In the genomic region with DNA sequence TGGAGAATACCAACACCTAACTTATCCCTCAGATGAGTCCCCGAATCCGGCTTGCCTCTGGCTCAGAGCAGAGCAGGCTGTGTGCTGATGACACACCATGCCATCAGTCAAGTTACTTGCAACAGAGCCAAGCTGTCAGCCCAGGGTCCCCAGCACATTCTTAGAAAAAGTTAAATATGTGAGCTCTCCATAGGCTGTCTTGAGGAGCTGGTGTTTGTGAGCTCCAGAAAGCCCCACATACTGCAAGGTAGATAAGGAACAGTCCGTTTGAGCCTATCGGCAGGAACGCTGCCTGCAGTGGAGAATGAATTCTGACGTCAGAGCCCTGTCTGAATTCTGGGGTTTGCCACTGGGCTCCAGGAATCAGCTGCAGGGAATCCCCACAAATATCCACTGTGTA, we compare ENCODE assay signal across 1 cellular context.
TF ChIP-seq lines count a peak whose summit lies in the region.

No MANE protein-coding gene starts in this region.

TF ChIP-seq in K562, 482 proteins besides CTCF, POLR2A, EP300 and RAD21 (continued from another document and continues in another):
- no peak for TF ChIP-seq TCFL5 (CRISPR knock-in tag; conservative IDR thresholded peaks at IDR 0.05)
- no peak for TF ChIP-seq ZNF717 (CRISPR knock-in tag; IDR thresholded peaks at IDR 0.05)
- TF ChIP-seq DIDO1 (tag; IDR thresholded peaks at IDR 0.05; ENCODE audit: low read depth): no peak
- TF ChIP-seq, protein P1, sequence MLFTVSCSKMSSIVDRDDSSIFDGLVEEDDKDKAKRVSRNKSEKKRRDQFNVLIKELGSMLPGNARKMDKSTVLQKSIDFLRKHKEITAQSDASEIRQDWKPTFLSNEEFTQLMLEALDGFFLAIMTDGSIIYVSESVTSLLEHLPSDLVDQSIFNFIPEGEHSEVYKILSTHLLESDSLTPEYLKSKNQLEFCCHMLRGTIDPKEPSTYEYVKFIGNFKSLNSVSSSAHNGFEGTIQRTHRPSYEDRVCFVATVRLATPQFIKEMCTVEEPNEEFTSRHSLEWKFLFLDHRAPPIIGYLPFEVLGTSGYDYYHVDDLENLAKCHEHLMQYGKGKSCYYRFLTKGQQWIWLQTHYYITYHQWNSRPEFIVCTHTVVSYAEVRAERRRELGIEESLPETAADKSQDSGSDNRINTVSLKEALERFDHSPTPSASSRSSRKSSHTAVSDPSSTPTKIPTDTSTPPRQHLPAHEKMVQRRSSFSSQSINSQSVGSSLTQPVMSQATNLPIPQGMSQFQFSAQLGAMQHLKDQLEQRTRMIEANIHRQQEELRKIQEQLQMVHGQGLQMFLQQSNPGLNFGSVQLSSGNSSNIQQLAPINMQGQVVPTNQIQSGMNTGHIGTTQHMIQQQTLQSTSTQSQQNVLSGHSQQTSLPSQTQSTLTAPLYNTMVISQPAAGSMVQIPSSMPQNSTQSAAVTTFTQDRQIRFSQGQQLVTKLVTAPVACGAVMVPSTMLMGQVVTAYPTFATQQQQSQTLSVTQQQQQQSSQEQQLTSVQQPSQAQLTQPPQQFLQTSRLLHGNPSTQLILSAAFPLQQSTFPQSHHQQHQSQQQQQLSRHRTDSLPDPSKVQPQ (CRISPR knock-in tag; IDR thresholded peaks at IDR 0.05; ENCODE audit: borderline replicate concordance): no peak
- TF ChIP-seq ADNP (tag; IDR thresholded peaks at IDR 0.05): no peak
- TF ChIP-seq RB1 (IDR thresholded peaks at IDR 0.05; ENCODE audit: low read depth): no peak
- TF ChIP-seq HLTF (IDR thresholded peaks at IDR 0.05): no peak
- peak; percentile 31; the same call in 1 of the 2 replicates for TF ChIP-seq LEF1 (IDR thresholded peaks at IDR 0.05)
- no peak for TF ChIP-seq NFE2L1 (tag; IDR thresholded peaks at IDR 0.05; ENCODE audit: borderline replicate concordance, low read depth)
- no peak for TF ChIP-seq SLC30A9 (CRISPR knock-in tag; IDR thresholded peaks at IDR 0.05)
- no peak for TF ChIP-seq ZFP36 (IDR thresholded peaks at IDR 0.05; ENCODE audit: low read depth, low read length, partially characterized antibody)
- TF ChIP-seq FOXP1 (CRISPR knock-in tag; IDR thresholded peaks at IDR 0.05): 0 out of 2 replicates have a peak, but pooled peaks have one; percentile 40
- TF ChIP-seq ZNF12 (CRISPR knock-in tag; IDR thresholded peaks at IDR 0.05): no peak
- TF ChIP-seq, protein P2, sequence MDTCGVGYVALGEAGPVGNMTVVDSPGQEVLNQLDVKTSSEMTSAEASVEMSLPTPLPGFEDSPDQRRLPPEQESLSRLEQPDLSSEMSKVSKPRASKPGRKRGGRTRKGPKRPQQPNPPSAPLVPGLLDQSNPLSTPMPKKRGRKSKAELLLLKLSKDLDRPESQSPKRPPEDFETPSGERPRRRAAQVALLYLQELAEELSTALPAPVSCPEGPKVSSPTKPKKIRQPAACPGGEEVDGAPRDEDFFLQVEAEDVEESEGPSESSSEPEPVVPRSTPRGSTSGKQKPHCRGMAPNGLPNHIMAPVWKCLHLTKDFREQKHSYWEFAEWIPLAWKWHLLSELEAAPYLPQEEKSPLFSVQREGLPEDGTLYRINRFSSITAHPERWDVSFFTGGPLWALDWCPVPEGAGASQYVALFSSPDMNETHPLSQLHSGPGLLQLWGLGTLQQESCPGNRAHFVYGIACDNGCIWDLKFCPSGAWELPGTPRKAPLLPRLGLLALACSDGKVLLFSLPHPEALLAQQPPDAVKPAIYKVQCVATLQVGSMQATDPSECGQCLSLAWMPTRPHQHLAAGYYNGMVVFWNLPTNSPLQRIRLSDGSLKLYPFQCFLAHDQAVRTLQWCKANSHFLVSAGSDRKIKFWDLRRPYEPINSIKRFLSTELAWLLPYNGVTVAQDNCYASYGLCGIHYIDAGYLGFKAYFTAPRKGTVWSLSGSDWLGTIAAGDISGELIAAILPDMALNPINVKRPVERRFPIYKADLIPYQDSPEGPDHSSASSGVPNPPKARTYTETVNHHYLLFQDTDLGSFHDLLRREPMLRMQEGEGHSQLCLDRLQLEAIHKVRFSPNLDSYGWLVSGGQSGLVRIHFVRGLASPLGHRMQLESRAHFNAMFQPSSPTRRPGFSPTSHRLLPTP (IDR thresholded peaks at IDR 0.05; ENCODE audit: borderline replicate concordance, extremely low read depth, insufficient read length): no peak
- TF ChIP-seq, protein P3, sequence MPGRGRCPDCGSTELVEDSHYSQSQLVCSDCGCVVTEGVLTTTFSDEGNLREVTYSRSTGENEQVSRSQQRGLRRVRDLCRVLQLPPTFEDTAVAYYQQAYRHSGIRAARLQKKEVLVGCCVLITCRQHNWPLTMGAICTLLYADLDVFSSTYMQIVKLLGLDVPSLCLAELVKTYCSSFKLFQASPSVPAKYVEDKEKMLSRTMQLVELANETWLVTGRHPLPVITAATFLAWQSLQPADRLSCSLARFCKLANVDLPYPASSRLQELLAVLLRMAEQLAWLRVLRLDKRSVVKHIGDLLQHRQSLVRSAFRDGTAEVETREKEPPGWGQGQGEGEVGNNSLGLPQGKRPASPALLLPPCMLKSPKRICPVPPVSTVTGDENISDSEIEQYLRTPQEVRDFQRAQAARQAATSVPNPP (IDR thresholded peaks at IDR 0.05; ENCODE audit: borderline replicate concordance, insufficient read depth, insufficient read length): no peak
- TF ChIP-seq YY1 (IDR thresholded peaks at IDR 0.05; ENCODE audit: borderline replicate concordance in 1 of 3, control insufficient read depth in 1 of 3, extremely low read depth in 1 of 3, insufficient read depth in 3 of 3, insufficient read length in 1 of 3, insufficient replicate concordance in 2 of 3, low read depth in 1 of 3, low read length in 2 of 3): no peak
- no peak for TF ChIP-seq NCOA1 (IDR thresholded peaks at IDR 0.05; ENCODE audit: low read depth)
- no peak for TF ChIP-seq EGR1 (conservative IDR thresholded peaks at IDR 0.05)
- no peak for TF ChIP-seq MYNN (IDR thresholded peaks at IDR 0.05)
- TF ChIP-seq MYNN (CRISPR knock-in tag; IDR thresholded peaks at IDR 0.05): no peak
- TF ChIP-seq, protein P4, sequence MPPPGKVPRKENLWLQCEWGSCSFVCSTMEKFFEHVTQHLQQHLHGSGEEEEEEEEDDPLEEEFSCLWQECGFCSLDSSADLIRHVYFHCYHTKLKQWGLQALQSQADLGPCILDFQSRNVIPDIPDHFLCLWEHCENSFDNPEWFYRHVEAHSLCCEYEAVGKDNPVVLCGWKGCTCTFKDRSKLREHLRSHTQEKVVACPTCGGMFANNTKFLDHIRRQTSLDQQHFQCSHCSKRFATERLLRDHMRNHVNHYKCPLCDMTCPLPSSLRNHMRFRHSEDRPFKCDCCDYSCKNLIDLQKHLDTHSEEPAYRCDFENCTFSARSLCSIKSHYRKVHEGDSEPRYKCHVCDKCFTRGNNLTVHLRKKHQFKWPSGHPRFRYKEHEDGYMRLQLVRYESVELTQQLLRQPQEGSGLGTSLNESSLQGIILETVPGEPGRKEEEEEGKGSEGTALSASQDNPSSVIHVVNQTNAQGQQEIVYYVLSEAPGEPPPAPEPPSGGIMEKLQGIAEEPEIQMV (tag; conservative IDR thresholded peaks at IDR 0.05; ENCODE audit: low read depth): no peak
- TF ChIP-seq MAFG (tag; conservative IDR thresholded peaks at IDR 0.05): no peak
- no peak for TF ChIP-seq RAD51 (IDR thresholded peaks at IDR 0.05; ENCODE audit: borderline replicate concordance, low read depth)
- TF ChIP-seq RFX1 (IDR thresholded peaks at IDR 0.05): no peak
- no peak for TF ChIP-seq PCBP1 (IDR thresholded peaks at IDR 0.05; ENCODE audit: low read depth, low read length, poor library complexity, severe bottlenecking)
- TF ChIP-seq NFIC (IDR thresholded peaks at IDR 0.05): peak; percentile 59
- no peak for TF ChIP-seq SRSF9 (IDR thresholded peaks at IDR 0.05; ENCODE audit: borderline replicate concordance, low read depth, low read length)
- TF ChIP-seq SMAD1 (IDR thresholded peaks at IDR 0.05; ENCODE audit: low read depth, low read length, partially characterized antibody): no peak
- TF ChIP-seq, protein P5, sequence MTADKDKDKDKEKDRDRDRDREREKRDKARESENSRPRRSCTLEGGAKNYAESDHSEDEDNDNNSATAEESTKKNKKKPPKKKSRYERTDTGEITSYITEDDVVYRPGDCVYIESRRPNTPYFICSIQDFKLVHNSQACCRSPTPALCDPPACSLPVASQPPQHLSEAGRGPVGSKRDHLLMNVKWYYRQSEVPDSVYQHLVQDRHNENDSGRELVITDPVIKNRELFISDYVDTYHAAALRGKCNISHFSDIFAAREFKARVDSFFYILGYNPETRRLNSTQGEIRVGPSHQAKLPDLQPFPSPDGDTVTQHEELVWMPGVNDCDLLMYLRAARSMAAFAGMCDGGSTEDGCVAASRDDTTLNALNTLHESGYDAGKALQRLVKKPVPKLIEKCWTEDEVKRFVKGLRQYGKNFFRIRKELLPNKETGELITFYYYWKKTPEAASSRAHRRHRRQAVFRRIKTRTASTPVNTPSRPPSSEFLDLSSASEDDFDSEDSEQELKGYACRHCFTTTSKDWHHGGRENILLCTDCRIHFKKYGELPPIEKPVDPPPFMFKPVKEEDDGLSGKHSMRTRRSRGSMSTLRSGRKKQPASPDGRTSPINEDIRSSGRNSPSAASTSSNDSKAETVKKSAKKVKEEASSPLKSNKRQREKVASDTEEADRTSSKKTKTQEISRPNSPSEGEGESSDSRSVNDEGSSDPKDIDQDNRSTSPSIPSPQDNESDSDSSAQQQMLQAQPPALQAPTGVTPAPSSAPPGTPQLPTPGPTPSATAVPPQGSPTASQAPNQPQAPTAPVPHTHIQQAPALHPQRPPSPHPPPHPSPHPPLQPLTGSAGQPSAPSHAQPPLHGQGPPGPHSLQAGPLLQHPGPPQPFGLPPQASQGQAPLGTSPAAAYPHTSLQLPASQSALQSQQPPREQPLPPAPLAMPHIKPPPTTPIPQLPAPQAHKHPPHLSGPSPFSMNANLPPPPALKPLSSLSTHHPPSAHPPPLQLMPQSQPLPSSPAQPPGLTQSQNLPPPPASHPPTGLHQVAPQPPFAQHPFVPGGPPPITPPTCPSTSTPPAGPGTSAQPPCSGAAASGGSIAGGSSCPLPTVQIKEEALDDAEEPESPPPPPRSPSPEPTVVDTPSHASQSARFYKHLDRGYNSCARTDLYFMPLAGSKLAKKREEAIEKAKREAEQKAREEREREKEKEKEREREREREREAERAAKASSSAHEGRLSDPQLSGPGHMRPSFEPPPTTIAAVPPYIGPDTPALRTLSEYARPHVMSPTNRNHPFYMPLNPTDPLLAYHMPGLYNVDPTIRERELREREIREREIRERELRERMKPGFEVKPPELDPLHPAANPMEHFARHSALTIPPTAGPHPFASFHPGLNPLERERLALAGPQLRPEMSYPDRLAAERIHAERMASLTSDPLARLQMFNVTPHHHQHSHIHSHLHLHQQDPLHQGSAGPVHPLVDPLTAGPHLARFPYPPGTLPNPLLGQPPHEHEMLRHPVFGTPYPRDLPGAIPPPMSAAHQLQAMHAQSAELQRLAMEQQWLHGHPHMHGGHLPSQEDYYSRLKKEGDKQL (CRISPR knock-in tag; IDR thresholded peaks at IDR 0.05; ENCODE audit: borderline replicate concordance): no peak
- no peak for TF ChIP-seq SMC3 (conservative IDR thresholded peaks at IDR 0.05; ENCODE audit: insufficient read depth, low read depth, low read length)
- TF ChIP-seq, protein P6, sequence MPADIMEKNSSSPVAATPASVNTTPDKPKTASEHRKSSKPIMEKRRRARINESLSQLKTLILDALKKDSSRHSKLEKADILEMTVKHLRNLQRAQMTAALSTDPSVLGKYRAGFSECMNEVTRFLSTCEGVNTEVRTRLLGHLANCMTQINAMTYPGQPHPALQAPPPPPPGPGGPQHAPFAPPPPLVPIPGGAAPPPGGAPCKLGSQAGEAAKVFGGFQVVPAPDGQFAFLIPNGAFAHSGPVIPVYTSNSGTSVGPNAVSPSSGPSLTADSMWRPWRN (IDR thresholded peaks at IDR 0.05; ENCODE audit: low read depth): no peak
- no peak for TF ChIP-seq SNIP1 (IDR thresholded peaks at IDR 0.05; ENCODE audit: low read depth)
- no peak for TF ChIP-seq ZC3H4 (CRISPR knock-in tag; IDR thresholded peaks at IDR 0.05; ENCODE audit: borderline replicate concordance)
- TF ChIP-seq ZNF282 (CRISPR knock-in tag; IDR thresholded peaks at IDR 0.05): no peak
- no peak for TF ChIP-seq ZFP30 (CRISPR knock-in tag; IDR thresholded peaks at IDR 0.05; ENCODE audit: borderline replicate concordance)
- TF ChIP-seq MYBL2 (IDR thresholded peaks at IDR 0.05; ENCODE audit: low read depth): no peak
- no peak for TF ChIP-seq MYBL2 (CRISPR knock-in tag; IDR thresholded peaks at IDR 0.05; ENCODE audit: borderline replicate concordance)
- TF ChIP-seq CEBPB (tag; IDR thresholded peaks at IDR 0.05): peak; percentile 84
- TF ChIP-seq TEAD4 (IDR thresholded peaks at IDR 0.05; ENCODE audit: low read length): peak; percentile 78
- no peak for TF ChIP-seq TEAD4 (CRISPR knock-in tag; IDR thresholded peaks at IDR 0.05; ENCODE audit: borderline replicate concordance)
- TF ChIP-seq SIN3A (IDR thresholded peaks at IDR 0.05; ENCODE audit: borderline replicate concordance in 2 of 2, control insufficient read depth in 1 of 2, low read depth in 2 of 2, low read length in 2 of 2): no peak
- no peak for TF ChIP-seq POLR2G (IDR thresholded peaks at IDR 0.05; ENCODE audit: low read depth, low read length)
- no peak for TF ChIP-seq BRD9 (IDR thresholded peaks at IDR 0.05; ENCODE audit: low read depth, partially characterized antibody)
- TF ChIP-seq TFAM (CRISPR knock-in tag; conservative IDR thresholded peaks at IDR 0.05): no peak
- TF ChIP-seq MCM7 (IDR thresholded peaks at IDR 0.05): no peak
- TF ChIP-seq, protein P7, sequence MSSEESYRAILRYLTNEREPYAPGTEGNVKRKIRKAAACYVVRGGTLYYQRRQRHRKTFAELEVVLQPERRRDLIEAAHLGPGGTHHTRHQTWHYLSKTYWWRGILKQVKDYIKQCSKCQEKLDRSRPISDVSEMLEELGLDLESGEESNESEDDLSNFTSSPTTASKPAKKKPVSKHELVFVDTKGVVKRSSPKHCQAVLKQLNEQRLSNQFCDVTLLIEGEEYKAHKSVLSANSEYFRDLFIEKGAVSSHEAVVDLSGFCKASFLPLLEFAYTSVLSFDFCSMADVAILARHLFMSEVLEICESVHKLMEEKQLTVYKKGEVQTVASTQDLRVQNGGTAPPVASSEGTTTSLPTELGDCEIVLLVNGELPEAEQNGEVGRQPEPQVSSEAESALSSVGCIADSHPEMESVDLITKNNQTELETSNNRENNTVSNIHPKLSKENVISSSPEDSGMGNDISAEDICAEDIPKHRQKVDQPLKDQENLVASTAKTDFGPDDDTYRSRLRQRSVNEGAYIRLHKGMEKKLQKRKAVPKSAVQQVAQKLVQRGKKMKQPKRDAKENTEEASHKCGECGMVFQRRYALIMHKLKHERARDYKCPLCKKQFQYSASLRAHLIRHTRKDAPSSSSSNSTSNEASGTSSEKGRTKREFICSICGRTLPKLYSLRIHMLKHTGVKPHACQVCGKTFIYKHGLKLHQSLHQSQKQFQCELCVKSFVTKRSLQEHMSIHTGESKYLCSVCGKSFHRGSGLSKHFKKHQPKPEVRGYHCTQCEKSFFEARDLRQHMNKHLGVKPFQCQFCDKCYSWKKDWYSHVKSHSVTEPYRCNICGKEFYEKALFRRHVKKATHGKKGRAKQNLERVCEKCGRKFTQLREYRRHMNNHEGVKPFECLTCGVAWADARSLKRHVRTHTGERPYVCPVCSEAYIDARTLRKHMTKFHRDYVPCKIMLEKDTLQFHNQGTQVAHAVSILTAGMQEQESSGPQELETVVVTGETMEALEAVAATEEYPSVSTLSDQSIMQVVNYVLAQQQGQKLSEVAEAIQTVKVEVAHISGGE (CRISPR knock-in tag; IDR thresholded peaks at IDR 0.05): no peak
- no peak for TF ChIP-seq ZNF133 (CRISPR knock-in tag; IDR thresholded peaks at IDR 0.05)
- no peak for TF ChIP-seq ZEB2 (IDR thresholded peaks at IDR 0.05)
